8 cellular contexts compared by ENCODE assay signal in the genomic region with DNA sequence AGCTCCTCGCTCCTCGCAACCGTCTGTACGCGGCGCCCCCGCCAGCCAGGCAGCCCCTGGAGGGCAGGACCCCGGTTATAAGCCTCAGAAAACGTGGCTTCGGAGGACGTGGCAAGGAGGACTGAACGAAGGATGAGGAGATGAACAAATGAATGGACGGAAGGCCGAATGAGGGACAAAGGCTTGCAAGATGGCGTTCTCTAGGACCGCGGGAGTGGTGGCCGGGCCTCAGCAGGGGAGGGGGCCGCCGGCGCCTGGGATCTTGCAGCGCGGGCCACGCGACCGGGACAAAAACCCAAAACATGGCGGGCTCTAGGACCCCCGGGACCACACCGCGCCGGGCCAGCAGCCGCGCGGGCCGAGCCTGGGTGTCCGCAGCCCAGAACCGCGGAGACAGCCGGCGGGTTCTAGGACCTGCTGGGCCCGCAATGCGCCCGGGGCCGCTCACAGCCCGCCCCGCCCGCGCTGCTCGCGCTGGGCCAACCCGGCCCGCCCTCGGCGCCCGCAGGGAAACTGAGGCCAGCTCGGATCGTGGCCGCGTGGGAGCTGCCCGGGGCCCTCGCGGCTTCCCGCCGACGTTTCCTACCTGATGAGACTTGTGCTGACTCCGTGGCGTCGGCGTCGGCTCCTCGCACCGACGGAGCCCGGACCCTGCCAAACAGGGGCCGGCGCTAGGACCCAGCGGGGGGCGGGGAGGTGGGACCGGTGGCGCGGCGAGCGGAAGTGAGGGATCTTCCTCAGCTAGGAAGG. TPM values are rescaled to one million over a fixed set of nuclear protein-coding genes. Genes with fewer than 3 reads are reported as not detected.
DNase-seq lines count a peak whose midpoint lies in the region; ATAC-seq and TF ChIP-seq lines count a peak whose summit lies in the region.

No MANE protein-coding gene starts in this region.

- H3K36me3 ChIP-seq in right atrium auricular region (peaks cover 19% of the 10 kb centered on the region), urinary bladder (ENCODE audit: insufficient read depth) (peaks cover 2% of the 10 kb centered on the region)

- no peak for TF ChIP-seq CTCF in right atrium auricular region (IDR thresholded peaks at IDR 0.05)

- H3K27ac ChIP-seq in angular gyrus (ENCODE audit: low read depth, low read length) (peak overlapping the region; percentile 93), right atrium auricular region (peak overlapping the region; percentile 92 to 94), urinary bladder (ENCODE audit: low read depth) (peak overlapping the region; percentile 87)

- H3K4me1 ChIP-seq in right atrium auricular region (peaks cover 0 to 27% of the 10 kb centered on the region in 2 donors), urinary bladder (ENCODE audit: insufficient read depth) (no peaks in the 10 kb centered on the region)

- ATAC-seq in GM18498 (IDR thresholded peaks at IDR 0.05; ENCODE audit: unreplicated experiment): peak; percentile 55
- peak; percentile 60 for ATAC-seq in HG02798 (IDR thresholded peaks at IDR 0.05; ENCODE audit: poor library complexity, unreplicated experiment)
- ATAC-seq in T-helper 17 cell: peak; percentile 63

- DNase-seq in NCI-H1417 treated with DMSO at 0.1 percent for 48 hours (lab: John Stamatoyannopoulos, UW) (peak; percentile 26), T-helper 17 cell (peak; percentile 71 to 84 (median 79)), right atrium auricular region (ENCODE audit: low spot score) (peak; percentile 89), pulmonary artery endothelial cell (ENCODE audit: low read depth, low spot score) (peak; percentile 72)

- H3K27me3 Mint-ChIP-seq in T-helper 17 cell: no peaks in the 10 kb centered on the region

- H3K4me3 ChIP-seq in right atrium auricular region: peak overlapping the region; percentile 96 to 98
- H3K4me3 ChIP-seq in urinary bladder (ENCODE audit: low read depth, low read length): peak overlapping the region; percentile 92

- H3K4me3 Mint-ChIP-seq in T-helper 17 cell: peak overlapping the region; percentile 99

- peaks cover 4% of the 10 kb centered on the region for H3K36me3 Mint-ChIP-seq in T-helper 17 cell (ENCODE audit: low read depth)

- peak overlapping the region; percentile 100 for H3K27ac Mint-ChIP-seq in T-helper 17 cell

- under 1% methylated on average over 83 of the region's 83 CpGs for WGBS in urinary bladder

- H3K27me3 ChIP-seq in right atrium auricular region: no peaks in the 10 kb centered on the region

- H3K9me3 ChIP-seq in T-helper 17 cell (ENCODE audit: control insufficient read depth, low read length, poor library complexity, severe bottlenecking) (no peaks in the 10 kb centered on the region), right atrium auricular region (no peaks in the 10 kb centered on the region)

- peaks cover 32% of the 10 kb centered on the region for H3K4me1 Mint-ChIP-seq in T-helper 17 cell

RNA-seq across cellular contexts. Expression of a gene that starts 0.8 kb away (rescaled TPM):
- total RNA-seq in T-helper 17 cell: 10 to 100 TPM in 1 of 2 donors, 1 to 10 TPM in 1; 9.6 to 12.1 TPM
- 1 to 10 TPM; 7.4 to 9.2 TPM for total RNA-seq in right atrium auricular region
- 6.8 and 9.2 TPM in 2 replicates for total RNA-seq in pulmonary artery endothelial cell
- total RNA-seq in urinary bladder: 4.5 TPM
- 10.7 TPM for polyA plus RNA-seq in urinary bladder

RNA-seq across cellular contexts. Expression of a gene that starts 1.0 kb away (rescaled TPM):
- total RNA-seq in T-helper 17 cell (10 to 100 TPM; 17.0 to 21.7 TPM), right atrium auricular region (10 to 100 TPM in 1 of 2 donors, 1 to 10 TPM in 1; 6.2 to 10.8 TPM), pulmonary artery endothelial cell (13.8 and 14.1 TPM in 2 replicates), urinary bladder (9.4 TPM)
- 11.5 TPM for polyA plus RNA-seq in urinary bladder

RNA-seq across cellular contexts. Expression of a gene that starts 15.5 kb away (rescaled TPM):
- 1 to 10 TPM; 3.2 to 4.4 TPM for total RNA-seq in T-helper 17 cell
- under 1 TPM; 0.15 to 0.43 TPM for total RNA-seq in right atrium auricular region
- 0.92 TPM in 2 replicates for total RNA-seq in pulmonary artery endothelial cell
- 1.1 TPM for total RNA-seq in urinary bladder
- polyA plus RNA-seq in urinary bladder: 4.7 TPM

RNA-seq across cellular contexts. Expression of a gene that starts 21.3 kb away (rescaled TPM):
- 10 to 100 TPM; 30.6 to 31.7 TPM for total RNA-seq in T-helper 17 cell
- 10 to 100 TPM; 64.9 to 71.8 TPM for total RNA-seq in right atrium auricular region
- 53.6 and 78.7 TPM in 2 replicates for total RNA-seq in pulmonary artery endothelial cell
- 43.8 TPM for total RNA-seq in urinary bladder
- 210 TPM for polyA plus RNA-seq in urinary bladder

RNA-seq across cellular contexts. Expression of a gene that starts 34.9 kb away (rescaled TPM):
- total RNA-seq in T-helper 17 cell (1 to 10 TPM; 8.5 to 9.9 TPM), right atrium auricular region (10 to 100 TPM; 52.0 to 62.3 TPM), pulmonary artery endothelial cell (19.8 and 20.2 TPM in 2 replicates), urinary bladder (10.4 TPM)
- 56.0 TPM for polyA plus RNA-seq in urinary bladder

Comparison
In these comparisons a context has a peak if more than half of its experiments do, and no peak if none do; other contexts are left out.
1. Peak in every context shown above with its lines: DNase-seq, ATAC-seq, H3K4me3 ChIP-seq and H3K27ac ChIP-seq.
2. DNase-seq: peak in every context shown above with its lines; median percentile 89 in right atrium auricular region; 79 in T-helper 17 cell; 72 in pulmonary artery endothelial cell; 26 in NCI-H1417 treated with DMSO at 0.1 percent for 48 hours.